8 cellular contexts compared by ENCODE assay signal in genomic region chr22:17627961-17628303, GRCh38. TPM values are rescaled to one million over a fixed set of nuclear protein-coding genes. Genes with fewer than 3 reads are reported as not detected.
A peak's percentile ranks its signal among the peaks of the same experiment; 100 is the strongest.
DNase-seq lines count a peak whose midpoint lies in the region; ATAC-seq, FAIRE-seq and TF ChIP-seq lines count a peak whose summit lies in the region.

No MANE protein-coding gene starts in this region.

- peaks cover 18% of the 10 kb centered on the region for H3K4me1 Mint-ChIP-seq in chondrocyte (ENCODE audit: low read depth)

- no peak for TF ChIP-seq CTCF in chondrocyte (IDR thresholded peaks at IDR 0.05)
- no peak for TF ChIP-seq CTCF in D721Med (IDR thresholded peaks at IDR 0.05; ENCODE audit: insufficient read depth, missing control alignments)

- H3K4me1 ChIP-seq in ACC112 (ENCODE audit: control insufficient read depth, insufficient read depth, low read length, unreplicated experiment): peaks cover 12% of the 10 kb centered on the region
- H3K4me1 ChIP-seq in HUES6 (ENCODE audit: control insufficient read depth, insufficient read depth, low read length): peaks cover under 1% of the 10 kb centered on the region; the same call in 1 of the 2 replicates
- H3K4me1 ChIP-seq in mucosa of rectum (ENCODE audit: control insufficient read depth in 2 of 2, insufficient read depth in 2 of 2, low read length in 2 of 2): peaks cover 7 to 11% of the 10 kb centered on the region in 2 donors

- H3K27ac ChIP-seq in ACC112 (ENCODE audit: low read depth, low read length) (peak overlapping the region; percentile 90; the same call in 1 of the 2 replicates), HUES6 (ENCODE audit: low read depth, low read length) (peak overlapping the region; percentile 92), mucosa of rectum (ENCODE audit: low read depth in 2 of 2, low read length in 2 of 2) (peak overlapping the region; percentile 90 to 95)

- H3K4me3 ChIP-seq in ACC112 (ENCODE audit: low read depth, low read length) (peak overlapping the region; percentile 92), HUES6 (ENCODE audit: low read depth, low read length) (peak overlapping the region; percentile 99), mucosa of rectum (ENCODE audit: low read length in 2 of 2) (peak overlapping the region; percentile 90 to 99)

- H2AFZ ChIP-seq in ACC112 (ENCODE audit: low read length, unreplicated experiment): no peak overlapping the region

- H3K9me3 Mint-ChIP-seq in chondrocyte (ENCODE audit: low read depth): no peaks in the 10 kb centered on the region

- no peaks in the 10 kb centered on the region for H3K27me3 Mint-ChIP-seq in chondrocyte (ENCODE audit: low read depth)

- DNase-seq in chondrocyte (ENCODE audit: low spot score) (peak; percentile 58), NCI-H526 treated with DMSO at 0.1 percent for 48 hours (lab: John Stamatoyannopoulos, UW) (no peak), D721Med (ENCODE audit: insufficient read length, low spot score) (no peak)

- H3K9me3 ChIP-seq in HUES6 (ENCODE audit: control insufficient read depth, insufficient read depth, low read depth, low read length): no peaks in the 10 kb centered on the region
- no peaks in the 10 kb centered on the region for H3K9me3 ChIP-seq in mucosa of rectum (ENCODE audit: control insufficient read depth in 2 of 2, low read length in 2 of 2)

- ATAC-seq in GM19397 (IDR thresholded peaks at IDR 0.05; ENCODE audit: unreplicated experiment) (no peak), HG02884 (IDR thresholded peaks at IDR 0.05; ENCODE audit: unreplicated experiment) (no peak)

- peak overlapping the region; percentile 96 for H3K9ac ChIP-seq in HUES6 (ENCODE audit: low read length)
- H3K9ac ChIP-seq in mucosa of rectum (ENCODE audit: low read depth in 1 of 2, low read length in 2 of 2): peak overlapping the region; percentile 91 to 98

- H3K27me3 ChIP-seq in ACC112 (ENCODE audit: insufficient read depth, low read length) (no peaks in the 10 kb centered on the region), HUES6 (ENCODE audit: control insufficient read depth, insufficient read depth, low read length) (no peaks in the 10 kb centered on the region), mucosa of rectum (ENCODE audit: control insufficient read depth in 2 of 2, insufficient read depth in 2 of 2, low read length in 2 of 2) (no peaks in the 10 kb centered on the region)

- no peak for FAIRE-seq in D721Med (lab: Jason Lieb, UNC)

- H3K4me3 Mint-ChIP-seq in chondrocyte (ENCODE audit: unreplicated experiment): peak overlapping the region; percentile 91

- peaks cover 1% of the 10 kb centered on the region for H3K36me3 Mint-ChIP-seq in chondrocyte (ENCODE audit: low read depth)

- no peaks in the 10 kb centered on the region for H3K36me3 ChIP-seq in ACC112 (ENCODE audit: insufficient read depth, low read length)
- H3K36me3 ChIP-seq in HUES6 (ENCODE audit: control insufficient read depth, insufficient read depth, low read length): peaks cover 8% of the 10 kb centered on the region
- peaks cover 5 to 6% of the 10 kb centered on the region in 2 donors for H3K36me3 ChIP-seq in mucosa of rectum (ENCODE audit: control insufficient read depth in 2 of 2, insufficient read depth in 2 of 2, low read length in 2 of 2)

- H3K27ac Mint-ChIP-seq in chondrocyte (ENCODE audit: unreplicated experiment): peak overlapping the region; percentile 99

- peaks cover 47% of the 10 kb centered on the region for H3K79me2 ChIP-seq in ACC112 (ENCODE audit: control insufficient read depth, insufficient read depth, low read length, unreplicated experiment)

RNA-seq across cellular contexts. Expression of gene ATP6V1E1, which starts 0.6 kb away (rescaled TPM):
- 118 to 125 TPM (median 120 TPM) in 3 replicates for total RNA-seq in chondrocyte

RNA-seq across cellular contexts. Expression of gene BCL2L13, which starts 10.6 kb away (rescaled TPM):
- total RNA-seq in chondrocyte: 38.7 to 46.2 TPM (median 39.6 TPM) in 3 replicates
